Comparison of ENCODE assay signal across 9 cellular contexts in the genomic region with DNA sequence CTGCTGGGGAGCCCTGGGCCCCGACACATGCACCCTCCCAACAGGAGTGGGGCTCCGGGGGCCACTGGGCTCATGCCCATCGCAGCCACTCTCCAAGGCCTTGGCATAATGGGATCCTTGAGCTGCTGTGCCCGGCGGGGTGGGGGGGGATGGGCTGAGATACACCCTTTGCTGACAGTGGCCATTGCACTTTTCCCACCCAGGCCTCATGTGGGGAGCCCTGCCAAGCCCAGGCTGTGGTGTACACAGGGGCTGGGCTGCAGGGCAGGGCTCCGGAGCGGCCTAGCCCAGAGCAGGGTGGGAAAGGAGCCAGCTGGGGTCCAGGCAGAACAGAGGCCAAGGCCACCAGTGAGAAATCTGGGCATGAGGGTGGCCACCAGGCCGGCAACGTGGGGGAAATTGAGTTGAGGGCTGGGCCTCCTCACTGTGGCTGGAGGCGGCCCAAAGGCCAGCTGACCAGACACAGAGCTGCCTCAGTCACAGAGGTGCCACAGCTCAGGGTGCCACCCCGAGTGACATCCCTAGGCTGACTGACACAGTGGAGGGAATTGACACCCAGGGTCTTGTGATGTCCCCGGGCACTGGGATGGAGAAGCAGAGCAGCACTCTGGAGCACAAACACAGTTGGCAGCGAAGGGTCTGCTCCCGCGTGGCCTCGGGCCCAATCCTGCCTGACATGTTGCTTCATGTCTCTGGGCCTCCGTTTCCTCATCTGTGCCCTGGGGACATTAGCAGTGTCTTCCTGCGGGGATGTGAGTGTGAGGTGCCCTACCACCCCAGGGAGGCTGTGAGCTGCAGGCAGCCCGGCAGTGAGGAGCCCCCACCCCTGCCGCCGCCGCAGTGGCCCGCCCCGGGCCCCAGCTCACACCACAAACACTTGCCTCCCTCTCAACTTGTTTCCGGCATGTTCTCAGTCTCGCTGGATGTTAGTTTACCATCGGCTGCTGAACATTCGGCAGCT. TPM values are rescaled to one million over a fixed set of nuclear protein-coding genes. Genes with fewer than 3 reads are reported as not detected.
A peak's percentile ranks its signal among the peaks of the same experiment; 100 is the strongest.
DNase-seq lines count a peak whose midpoint lies in the region; ATAC-seq, FAIRE-seq and TF ChIP-seq lines count a peak whose summit lies in the region.
"Had no signal": no experiment of that assay in that cellular context is flagged by ENCODE, and none has a peak within 500 bp of the region (broad histone marks: within the 10 kb centered on the region; RNA-seq: fewer than 3 reads in every experiment).

No MANE protein-coding gene starts in this region.

- H3F3A ChIP-seq in GM23248 (ENCODE audit: insufficient read depth): no peaks in the 10 kb centered on the region

- no peak for TF ChIP-seq EP300 in GM12878 (IDR thresholded peaks at IDR 0.05; ENCODE audit: borderline replicate concordance in 1 of 2, control insufficient read depth in 1 of 2, low read depth in 2 of 2, low read length in 2 of 2)

- H3K36me3 ChIP-seq in GM12878 (ENCODE audit: control insufficient read depth in 2 of 2, insufficient read depth in 2 of 2, low read length in 1 of 2) (no peaks in the 10 kb centered on the region), trophoblast cell (ENCODE audit: control insufficient read depth in 1 of 2, insufficient read depth in 2 of 2, low read length in 2 of 2) (peaks cover 3 to 6% of the 10 kb centered on the region in 2 experiments), GM23248 (ENCODE audit: low read depth) (no peaks in the 10 kb centered on the region)

- H3K4me1 ChIP-seq in GM12878 (ENCODE audit: control insufficient read depth, insufficient read depth, low read length): peaks cover 10% of the 10 kb centered on the region
- peaks cover 0 to 2% of the 10 kb centered on the region in 2 experiments for H3K4me1 ChIP-seq in trophoblast cell (ENCODE audit: control insufficient read depth in 1 of 2, insufficient read depth in 2 of 2, low read length in 2 of 2)
- no peaks in the 10 kb centered on the region for H3K4me1 ChIP-seq in GM23248 (ENCODE audit: insufficient read depth)

- POLR2A ChIA-PET in GM12878 (lab: Charles Lee): interaction anchor here (0.6 kb wide), 1 partner anchor 1331 kb away, joined by 4 read pairs; no protein-coding TSS in a partner anchor

- TF ChIP-seq CTCF in GM12878 (IDR thresholded peaks at IDR 0.05 in 2 of 3, conservative IDR thresholded peaks at IDR 0.05 in 1 of 3; ENCODE audit: control insufficient read depth in 2 of 3, extremely low read depth in 1 of 3, insufficient read depth in 1 of 3, low read depth in 3 of 3, low read length in 3 of 3): no peak

- intact Hi-C loops in GM12878 (cut with micrococcal nuclease; ENCODE audit: unreplicated experiment): loop anchor here (5.0 kb wide), 1 partner anchor 80 kb away; no protein-coding TSS in a partner anchor

- no peak overlapping the region for H2BK120ac ChIP-seq in trophoblast cell (ENCODE audit: insufficient read depth, low read length, poor library complexity)

- peak overlapping the region; percentile 22 for H2AFZ ChIP-seq in GM12878 (ENCODE audit: control insufficient read depth, low read depth, low read length)
- no peak overlapping the region for H2AFZ ChIP-seq in trophoblast cell (ENCODE audit: insufficient read depth, low read length, poor library complexity)
- no peak overlapping the region for H2AFZ ChIP-seq in GM23248

- FAIRE-seq in GM12878 (lab: Jason Lieb, UNC): no peak

- BruUV-seq in GM12878 (replicated peaks; lab: Mats Ljungman, UMichigan): no TSS peak

- H3K4me2 ChIP-seq in GM12878 (ENCODE audit: control insufficient read depth, insufficient read depth): 0 out of 2 replicates have a peak overlapping the region, but pooled peaks have one; percentile 17
- no peak overlapping the region for H3K4me2 ChIP-seq in trophoblast cell (ENCODE audit: low read length)
- H3K4me2 ChIP-seq in GM23248 (ENCODE audit: unreplicated experiment): no peak overlapping the region

- CTCF ChIA-PET in GM12878 (lab: Yijun Ruan, JAX): interaction anchor here (0.6 to 3.1 kb wide), 20 partner anchors 10 to 87 kb away, joined by 3 to 29 read pairs (median 4); no protein-coding TSS in a partner anchor

- peak overlapping the region; percentile 6 for H3K14ac ChIP-seq in trophoblast cell (ENCODE audit: low read length)

- no peak for TF ChIP-seq RAD21 in GM12878 (IDR thresholded peaks at IDR 0.05; ENCODE audit: insufficient read depth, low read depth, low read length)

- RAD21 ChIA-PET in GM12878 (lab: Charles Lee; ENCODE audit: unreplicated experiment): interaction anchor here (0.5 to 3.2 kb wide), 6 partner anchors 9 to 258 kb away, joined by 3 to 21 read pairs (median 6); a partner anchor contains a TSS

- 26% methylated on average over 28 of the region's 28 CpGs for WGBS in GM12878 (ENCODE audit: insufficient coverage, insufficient replicate concordance, low lambda C conversion rate, missing lambda C conversion rate)
- WGBS in trophoblast cell (ENCODE audit: extremely low coverage, insufficient coverage, insufficient read length): no CpG with 5 or more reads among the region's 28 CpGs
- 66% methylated on average over 27 of the region's 28 CpGs for WGBS in GM23248 (ENCODE audit: low coverage in 1 of 2, low lambda C conversion rate in 2 of 2, missing lambda C conversion rate in 2 of 2), 2 experiments

- peak; percentile 26 for DNase-seq in SKM-1 treated with dmso at 0.1 percent for 144 hours (lab: John Stamatoyannopoulos, UW; ENCODE audit: unreplicated experiment)
- DNase-seq in SKM-1 (lab: John Stamatoyannopoulos, UW; ENCODE audit: unreplicated experiment): no peak
- DNase-seq in T-helper 22 cell (ENCODE audit: low read depth): peak; percentile 28
- DNase-seq in GM12878 (ENCODE audit: low read depth, low spot score): no peak
- DNase-seq in trophoblast cell: peak; percentile 32 to 45
- DNase-seq in OCI-M1 (lab: John Stamatoyannopoulos, UW): no peak
- no peak for DNase-seq in GM23248
- DNase-seq: NCI-H1048 had no signal

- H3K9ac ChIP-seq in GM12878 (ENCODE audit: control insufficient read depth, insufficient read depth, low read length) (peak overlapping the region; percentile 9; the same call in 1 of the 2 replicates), trophoblast cell (ENCODE audit: low read length) (no peak overlapping the region), GM23248 (no peak overlapping the region)

- H3K4me3 ChIP-seq in GM12878 (no peak overlapping the region), trophoblast cell (ENCODE audit: low read depth, low read length) (no peak overlapping the region), GM23248 (no peak overlapping the region)

- no peak overlapping the region for H2AK5ac ChIP-seq in trophoblast cell (ENCODE audit: low read length)

- H3K9me3 ChIP-seq in GM12878 (replicated peaks; ENCODE audit: control insufficient read depth, insufficient read depth, low read length): no peaks in the 10 kb centered on the region
- H3K9me3 ChIP-seq in trophoblast cell (ENCODE audit: insufficient read depth, low read depth, low read length): no peaks in the 10 kb centered on the region
- no peaks in the 10 kb centered on the region for H3K9me3 ChIP-seq in GM23248 (ENCODE audit: low read depth)

- no peaks in the 10 kb centered on the region for H3K9me2 ChIP-seq in GM23248 (ENCODE audit: insufficient read depth)

- no peak overlapping the region for H2BK12ac ChIP-seq in trophoblast cell (ENCODE audit: low read length)

- H4K20me1 ChIP-seq in GM12878 (ENCODE audit: control insufficient read depth, insufficient read depth) (no peaks in the 10 kb centered on the region), GM23248 (ENCODE audit: insufficient read depth) (no peaks in the 10 kb centered on the region)

- no peak overlapping the region for H4K12ac ChIP-seq in trophoblast cell (ENCODE audit: low read depth, low read length)

- H3K79me1 ChIP-seq in trophoblast cell (ENCODE audit: low read length): no peaks in the 10 kb centered on the region

- no peak overlapping the region for H2BK5ac ChIP-seq in trophoblast cell (ENCODE audit: low read depth, low read length, poor library complexity)

- SMC1A ChIA-PET in GM12878 (lab: Charles Lee; ENCODE audit: uncharacterized antibody, unreplicated experiment): interaction anchor here (0.6 to 1.4 kb wide), 8 partner anchors 9 to 178 kb away, joined by 3 to 4 read pairs (median 3); no protein-coding TSS in a partner anchor

- H3K79me2 ChIP-seq in GM12878 (ENCODE audit: control insufficient read depth, insufficient read depth, low read length) (no peaks in the 10 kb centered on the region), trophoblast cell (ENCODE audit: control insufficient read depth, insufficient read depth, low read length, poor library complexity) (no peaks in the 10 kb centered on the region), GM23248 (ENCODE audit: insufficient read depth) (no peaks in the 10 kb centered on the region)

- no peak overlapping the region for H3K18ac ChIP-seq in trophoblast cell (ENCODE audit: low read length)

- no peaks in the 10 kb centered on the region; a peak in 2 of 4 replicates for H3K27me3 ChIP-seq in GM12878 (replicated peaks in 1 of 2; ENCODE audit: control insufficient read depth in 2 of 2, insufficient read depth in 2 of 2, low read length in 1 of 2)
- no peaks in the 10 kb centered on the region for H3K27me3 ChIP-seq in trophoblast cell (ENCODE audit: insufficient read depth, low read length)
- H3K27me3 ChIP-seq in GM23248 (replicated peaks; ENCODE audit: insufficient read depth): no peaks in the 10 kb centered on the region

- in situ Hi-C loops in GM12878 (cut with MboI): no loop called here
- in situ Hi-C loops in GM23248 (cut with MboI): no loop called here

- H3K23ac ChIP-seq in trophoblast cell (ENCODE audit: low read length): no peak overlapping the region

- TF ChIP-seq POLR2A in GM12878 (IDR thresholded peaks at IDR 0.05; ENCODE audit: low read depth, low read length): no peak

- peak overlapping the region; percentile 44; the same call in 1 of the 2 replicates for H3K27ac ChIP-seq in GM12878 (ENCODE audit: control insufficient read depth, insufficient read depth)
- no peak overlapping the region for H3K27ac ChIP-seq in trophoblast cell (ENCODE audit: low read depth, low read length)
- H3K27ac ChIP-seq in GM23248: no peak overlapping the region

- H3K4ac ChIP-seq in trophoblast cell (ENCODE audit: low read depth, low read length): no peak overlapping the region

- ATAC-seq in GM12878 (no peak; the same call in 2 of the 3 replicates), GM21786 (IDR thresholded peaks at IDR 0.05; ENCODE audit: unreplicated experiment) (no peak)

- H4K8ac ChIP-seq in trophoblast cell (ENCODE audit: low read depth, low read length): no peak overlapping the region

- H4K91ac ChIP-seq in trophoblast cell (ENCODE audit: low read depth, low read length): no peak overlapping the region

RNA-seq across cellular contexts. Expression of a gene that starts 30.4 kb away (rescaled TPM):
- 0.27 and 0.56 TPM in 2 replicates for total RNA-seq in GM12878 (2013; cell fraction: nucleolus; rRNA removed)
- total RNA-seq in GM12878 (2014; rRNA removed): 0.54 and 0.73 TPM in 2 replicates
- 0.09 and 0.13 TPM in 2 replicates for total RNA-seq in GM12878 (2014; rRNA removed; fragmentation: Illumina TruSeq; extraction: Trizol)
- total RNA-seq in GM12878 (2021): 0.77 and 0.87 TPM in 2 replicates
- not detected for polyA plus RNA-seq in GM12878 (2011; ENCODE audit: low read depth)
- 0.23 TPM in 1 of 2 replicates, not detected in the other for polyA plus RNA-seq in GM12878 (2011; rRNA removed)
- 0.52 and 0.65 TPM in 2 replicates for polyA plus RNA-seq in GM12878 (2011; cell fraction: cytosol; rRNA removed)
- 0.54 and 1.2 TPM in 2 replicates for polyA plus RNA-seq in GM12878 (2011; cell fraction: nucleus; rRNA removed)
- 0.31 and 0.83 TPM in 2 replicates for polyA plus RNA-seq in GM12878 (2012)
- polyA plus RNA-seq in GM12878 (2014; fragmentation: Illumina TruSeq; extraction: Trizol): 0.03 TPM in 1 of 2 replicates, not detected in the other
- not detected for polyA plus RNA-seq in GM12878 (2014; fragmentation: Nextera tagmentation; extraction: Ambion mirVana)
- polyA plus RNA-seq in GM12878 (2014; rRNA removed): 0.46 and 0.99 TPM in 2 replicates
- polyA plus RNA-seq in GM12878 (2016; fragmentation: Nextera tagmentation; extraction: Ambion mirVana): 1 to 10 TPM in 1 of 2 experiments, under 1 TPM in 1; 0.76 to 1.0 TPM
- polyA minus RNA-seq in GM12878 (2011; rRNA and poly(A)+ RNA removed): 0.29 and 0.82 TPM in 2 replicates
- 1.7 TPM in 1 of 2 replicates, not detected in the other for polyA minus RNA-seq in GM12878 (2011; cell fraction: cytosol; rRNA and poly(A)+ RNA removed)
- 0.48 and 0.60 TPM in 2 replicates for polyA minus RNA-seq in GM12878 (2011; cell fraction: nucleus; rRNA and poly(A)+ RNA removed)
- 10.4 and 11.7 TPM in 2 replicates for polyA plus RNA-seq in trophoblast cell (2013)
- total RNA-seq in GM23248 (2014; rRNA removed; shearing (Covaris generic)): 1.4 TPM in 1 of 2 replicates, not detected in the other
- 0.25 and 0.47 TPM in 2 replicates for polyA plus RNA-seq in GM23248 (2016; fragmentation: Nextera tagmentation; extraction: Ambion mirVana)

Comparison
In these comparisons a context has a peak if more than half of its experiments do, and no peak if none do; other contexts are left out.
1. DNase-seq: peak in SKM-1 treated with dmso at 0.1 percent for 144 hours (single experiment), T-helper 22 cell (single experiment) and trophoblast cell (2 of 2); none in SKM-1 (single experiment), GM12878 (single experiment), OCI-M1 (single experiment) and GM23248 (single experiment).